In the genomic region with DNA sequence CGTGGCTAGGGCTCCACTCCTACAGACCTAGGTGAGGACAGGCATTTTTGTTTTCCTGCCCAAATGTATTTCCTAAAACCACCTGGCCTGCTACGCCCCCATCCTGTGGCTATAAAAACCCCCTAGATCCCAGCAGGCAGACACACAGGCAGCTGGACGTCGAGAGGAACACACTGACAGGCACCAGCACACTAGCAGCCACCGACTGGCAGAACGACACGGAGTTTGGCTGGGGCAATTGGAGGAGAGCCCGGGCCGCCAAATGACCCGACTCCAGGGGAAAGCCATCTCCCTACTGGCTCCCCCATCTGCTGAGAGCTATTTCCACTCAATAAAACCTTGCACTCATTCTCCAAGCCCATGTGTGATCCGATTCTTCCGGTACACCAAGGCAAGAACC, we compare ENCODE assay signal across 22 cellular contexts.
"Had no signal": no experiment of that assay in that cellular context is flagged by ENCODE, and none has a peak within 500 bp of the region (broad histone marks: within the 10 kb centered on the region; RNA-seq: fewer than 3 reads in every experiment).

No MANE protein-coding gene starts in this region.

- H3K9ac ChIP-seq: SK-N-SH had no signal

- H3K9me3 ChIP-seq: MG63, SK-N-SH had no signal

- H3K4me2 ChIP-seq: SK-N-SH had no signal

- ATAC-seq: HepG2, Panc1, PC-3 had no signal

- H3K27ac ChIP-seq: RWPE1 had no signal

- DNase-seq: IMR-90, Karpas-422, KG1, MG63, NCI-H1092, NCI-H1436, NCI-H187, NCI-H2029, NCI-H2081 treated with DMSO at 0.1 percent for 48 hours, NCI-H2171, NCI-H226, NCI-H510A, NCI-H524 treated with DMSO at 0.1 percent for 48 hours, NCI-H69, NCI-H774, PC-3, SHP77, SK-N-SH, SW 1271 had no signal

- H3K27me3 ChIP-seq: MG63 had no signal
